8 cellular contexts compared by ENCODE assay signal in the genomic region with DNA sequence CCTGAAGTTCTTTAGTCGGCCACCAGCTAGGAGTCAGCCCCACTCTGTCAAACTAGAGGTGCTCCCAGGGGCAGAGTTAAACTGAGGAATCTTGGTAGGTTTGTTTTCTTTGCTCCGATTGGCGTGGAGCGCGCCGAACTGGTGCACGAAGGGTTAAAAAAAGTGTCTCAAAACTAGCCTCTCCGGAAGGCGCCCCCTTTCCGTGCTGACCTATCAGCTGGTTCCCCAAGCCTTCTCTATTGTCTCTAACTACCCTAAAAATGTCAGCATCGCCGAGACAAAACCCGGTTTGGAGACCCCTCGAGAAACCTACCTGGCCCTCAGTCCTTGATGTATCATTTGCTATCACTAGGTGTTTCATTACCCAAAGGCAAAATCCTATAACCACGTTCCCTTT. TPM values are rescaled to one million over a fixed set of nuclear protein-coding genes. Genes with fewer than 3 reads are reported as not detected.
DNase-seq lines count a peak whose midpoint lies in the region; ATAC-seq and TF ChIP-seq lines count a peak whose summit lies in the region.

No MANE protein-coding gene starts in this region.

- no peaks in the 10 kb centered on the region for H3K9me3 Mint-ChIP-seq in naive thymus-derived CD4-positive, alpha-beta T cell

- peaks cover 19 to 41% (median 36%) of the 10 kb centered on the region in 7 donors for H3K4me1 Mint-ChIP-seq in naive thymus-derived CD4-positive, alpha-beta T cell

- DNase-seq in AG10803 (ENCODE audit: low read depth) (no peak), KBM-7 (peak; percentile 14), epithelial cell of prostate (ENCODE audit: low read depth, low spot score) (no peak), mesenteric fat pad (ENCODE audit: low spot score) (no peak), islet precursor cell (no peak), NCI-H1417 treated with DMSO at 0.1 percent for 48 hours (lab: John Stamatoyannopoulos, UW) (no peak)
- no peak for DNase-seq in naive thymus-derived CD4-positive, alpha-beta T cell

- no peaks in the 10 kb centered on the region for H3K9me3 ChIP-seq in naive thymus-derived CD4-positive, alpha-beta T cell (ENCODE audit: control insufficient read depth in 2 of 3, low read length in 3 of 3)

- POLR2A ChIA-PET in naive thymus-derived CD4-positive, alpha-beta T cell (lab: Charles Lee), result no interaction called here

- ATAC-seq in naive thymus-derived CD4-positive, alpha-beta T cell, result no peak
- ATAC-seq in HG02610 (IDR thresholded peaks at IDR 0.05; ENCODE audit: unreplicated experiment), result no peak

- no peaks in the 10 kb centered on the region for H3K36me3 ChIP-seq in naive thymus-derived CD4-positive, alpha-beta T cell (ENCODE audit: control insufficient read depth in 2 of 3, insufficient read depth in 3 of 3, low read length in 3 of 3)

- peak overlapping the region; percentile 70 for H3K4me3 ChIP-seq in AG10803 (ENCODE audit: low read length)
- peak overlapping the region; percentile 63 for H3K4me3 ChIP-seq in naive thymus-derived CD4-positive, alpha-beta T cell (ENCODE audit: low read length)

- peaks cover 18 to 34% (median 21%) of the 10 kb centered on the region in 5 donors for H3K27me3 Mint-ChIP-seq in naive thymus-derived CD4-positive, alpha-beta T cell

- peaks cover 4 to 26% of the 10 kb centered on the region in 2 donors for H3K4me1 ChIP-seq in naive thymus-derived CD4-positive, alpha-beta T cell (ENCODE audit: control insufficient read depth in 2 of 2, insufficient read depth in 2 of 2, low read length in 2 of 2)

- peak overlapping the region; percentile 68 for H3K27ac ChIP-seq in epithelial cell of prostate
- H3K27ac ChIP-seq in naive thymus-derived CD4-positive, alpha-beta T cell (ENCODE audit: low read depth, low read length), result no peak overlapping the region

- peaks cover 0 to 3% of the 10 kb centered on the region in 2 donors for H3K27me3 ChIP-seq in naive thymus-derived CD4-positive, alpha-beta T cell (ENCODE audit: control insufficient read depth in 2 of 2, insufficient read depth in 2 of 2, low read length in 2 of 2)

- peaks cover 0 to 14% (median 2%) of the 10 kb centered on the region in 5 donors for H3K36me3 Mint-ChIP-seq in naive thymus-derived CD4-positive, alpha-beta T cell

- CTCF ChIA-PET in naive thymus-derived CD4-positive, alpha-beta T cell (lab: Charles Lee), result no interaction called here

- peak overlapping the region in 3 of 9 donors; percentile 3 to 71 (median 9) for H3K27ac Mint-ChIP-seq in naive thymus-derived CD4-positive, alpha-beta T cell

- peak overlapping the region in 2 of 10 donors; percentile 86 to 87 for H3K4me3 Mint-ChIP-seq in naive thymus-derived CD4-positive, alpha-beta T cell

- in situ Hi-C loops in KBM-7 (cut with MboI; ENCODE audit: low pct_unique_long_range_greater_than_20kb, low sequenced_read_pairs), result no loop called here

- TF ChIP-seq CTCF in AG10803 (conservative IDR thresholded peaks at IDR 0.05; ENCODE audit: low read length), result peak; percentile 12; the same call in 1 of the 2 replicates

- intact Hi-C loops in naive thymus-derived CD4-positive, alpha-beta T cell (cut with micrococcal nuclease), result loop anchor here in 1 of 2 donors (2.0 to 10.0 kb wide), 2 partner anchors 63 to 827 kb away; a partner anchor contains a TSS

RNA-seq across cellular contexts. Expression of a gene that starts 2.2 kb away (rescaled TPM):
- not detected for total RNA-seq in naive thymus-derived CD4-positive, alpha-beta T cell
- not detected for polyA plus RNA-seq in naive thymus-derived CD4-positive, alpha-beta T cell
- total RNA-seq in mesenteric fat pad, result 1.6 TPM
